Comparison of ENCODE assay signal across 20 cellular contexts in genomic region chr7:81704595-81704994, GRCh38.
"Had no signal": no experiment of that assay in that cellular context is flagged by ENCODE, and none has a peak within 500 bp of the region (broad histone marks: within the 10 kb centered on the region; RNA-seq: fewer than 3 reads in every experiment).

No MANE protein-coding gene starts in this region.

- H3K36me3 ChIP-seq: right lobe of liver, spleen, stomach, thoracic aorta, upper lobe of right lung had no signal

- H3K27ac Mint-ChIP-seq: activated naive CD8-positive, alpha-beta T cell treated with anti-CD3 and anti-CD28 coated beads for 36 hours; naive thymus-derived CD4-positive, alpha-beta T cell; T-helper 17 cell had no signal

- H3K36me3 Mint-ChIP-seq: activated naive CD8-positive, alpha-beta T cell treated with anti-CD3 and anti-CD28 coated beads for 36 hours; naive thymus-derived CD4-positive, alpha-beta T cell had no signal

- ATAC-seq: body of pancreas; gastroesophageal sphincter; left colon; mucosa of descending colon; naive thymus-derived CD4-positive, alpha-beta T cell; T-helper 17 cell; upper lobe of right lung had no signal

- H3K4me3 ChIP-seq: body of pancreas, gastroesophageal sphincter, mucosa of descending colon, right lobe of liver, spleen, stomach, thoracic aorta, upper lobe of right lung had no signal

- H3K4me3 Mint-ChIP-seq: activated naive CD8-positive, alpha-beta T cell treated with anti-CD3 and anti-CD28 coated beads for 36 hours; central memory CD8-positive, alpha-beta T cell; naive thymus-derived CD4-positive, alpha-beta T cell; T-helper 17 cell had no signal

- H3K27me3 ChIP-seq: body of pancreas, gastroesophageal sphincter, right lobe of liver, spleen, stomach, upper lobe of right lung had no signal

- DNase-seq: activated CD4-positive, alpha-beta T cell treated with anti-CD3 and anti-CD28 coated beads, Interleukin-2, amount 50 U/mL, for 1 hour; activated CD8-positive, alpha-beta memory T cell treated with anti-CD3 and anti-CD28 coated beads for 24 hours; activated gamma-delta T cell treated with Interleukin-2 at 50 U/mL for 16 hours; activated naive CD8-positive, alpha-beta T cell treated with anti-CD3 and anti-CD28 coated beads for 36 hours; amygdala; body of pancreas; cortex of kidney; effector CD4-positive, alpha-beta T cell; left colon; mucosa of descending colon; naive thymus-derived CD4-positive, alpha-beta T cell; occipital lobe; right lobe of liver; spleen; stomach; T-helper 17 cell; upper lobe of right lung had no signal

- H3K27me3 Mint-ChIP-seq: activated naive CD8-positive, alpha-beta T cell treated with anti-CD3 and anti-CD28 coated beads for 36 hours; central memory CD8-positive, alpha-beta T cell; naive thymus-derived CD4-positive, alpha-beta T cell; T-helper 17 cell had no signal

- H3K27ac ChIP-seq: body of pancreas, gastroesophageal sphincter, right lobe of liver, stomach, thoracic aorta, upper lobe of right lung had no signal

- H3K4me1 Mint-ChIP-seq: activated naive CD8-positive, alpha-beta T cell treated with anti-CD3 and anti-CD28 coated beads for 36 hours; central memory CD8-positive, alpha-beta T cell; naive thymus-derived CD4-positive, alpha-beta T cell; T-helper 17 cell had no signal

- H3K9me3 ChIP-seq: body of pancreas, gastroesophageal sphincter, mucosa of descending colon, right lobe of liver, spleen, stomach, thoracic aorta, upper lobe of right lung had no signal

- H3K4me1 ChIP-seq: body of pancreas, gastroesophageal sphincter, right lobe of liver, spleen, stomach, upper lobe of right lung had no signal

- H3K9me3 Mint-ChIP-seq: activated naive CD8-positive, alpha-beta T cell treated with anti-CD3 and anti-CD28 coated beads for 36 hours had no signal
